In genomic region chr4:86613734-86614133, GRCh38 we compare ENCODE assay signal across 25 cellular contexts. TPM values are rescaled to one million over a fixed set of nuclear protein-coding genes. Genes with fewer than 3 reads are reported as not detected.
DNase-seq lines count a peak whose midpoint lies in the region; ATAC-seq, FAIRE-seq and TF ChIP-seq lines count a peak whose summit lies in the region.
"Had no signal": no experiment of that assay in that cellular context is flagged by ENCODE, and none has a peak within 500 bp of the region (broad histone marks: within the 10 kb centered on the region; RNA-seq: fewer than 3 reads in every experiment).

No MANE protein-coding gene starts in this region.

- no TSS peak for BruUV-seq in HepG2 (replicated peaks; lab: Mats Ljungman, UMichigan)

- intact Hi-C loops in HepG2 (cut with micrococcal nuclease; ENCODE audit: unreplicated experiment) = no loop called here
- intact Hi-C loops in right lobe of liver (cut with DNase I) = no loop called here

- H3K27me3 Mint-ChIP-seq in nephron progenitor cell (ENCODE audit: low read depth, poor library complexity) = no peaks in the 10 kb centered on the region

- H3K9me3 ChIP-seq in HepG2 (ENCODE audit: low read length) = no peaks in the 10 kb centered on the region
- H3K9me3 ChIP-seq in right lobe of liver = no peaks in the 10 kb centered on the region
- H3K9me3 ChIP-seq: HAP-1 had no signal

- no peaks in the 10 kb centered on the region for H3K27me3 ChIP-seq in HepG2 (ENCODE audit: control insufficient read depth in 1 of 2, insufficient read depth in 2 of 2, low read length in 2 of 2)
- no peaks in the 10 kb centered on the region for H3K27me3 ChIP-seq in right lobe of liver

- 24% methylated on average over 2 of the region's 2 CpGs for WGBS in HepG2 (ENCODE audit: low lambda C conversion rate)
- 56% methylated on average over 2 of the region's 2 CpGs for WGBS in right lobe of liver (ENCODE audit: insufficient coverage, low coverage, low lambda C conversion rate, missing lambda C conversion rate)

- H3K4me1 ChIP-seq in HepG2 (ENCODE audit: insufficient read depth, low read length) (no peaks in the 10 kb centered on the region), right lobe of liver (no peaks in the 10 kb centered on the region)
- H3K4me1 ChIP-seq: HAP-1 had no signal

- in situ Hi-C loops in HepG2 (cut with HindIII; ENCODE audit: extremely low pct_ligation_motif_present, low pct_unique_long_range_greater_than_20kb) (no loop called here), GM13976 (cut with MboI; ENCODE audit: low sequenced_read_pairs, unreplicated experiment) (no loop called here)

- H3K79me2 ChIP-seq in HepG2 (ENCODE audit: insufficient read depth, low read length) = no peaks in the 10 kb centered on the region

- H3K27ac ChIP-seq in HepG2 (ENCODE audit: extremely low read length, insufficient read depth, low read length) (no peak overlapping the region), right lobe of liver (no peak overlapping the region)

- no peak for DNase-seq in HepG2 (ENCODE audit: low spot score)
- no peak for DNase-seq in right lobe of liver
- DNase-seq in amniotic epithelial cell (ENCODE audit: low read depth) = peak; percentile 12
- no peak for DNase-seq in nephron progenitor cell
- no peak for DNase-seq in GM13976 (ENCODE audit: low spot score)
- DNase-seq: 8988T; ACHN; HFFc6; KBM-7; MV-4-11; NCI-H1105; NCI-H1436 treated with DMSO at 0.1 percent for 48 hours; NCI-H1930; NCI-H2107; NCI-H524; NCI-H748 treated with DMSO at 0.1 percent for 48 hours; NK-92 treated with Interleukin-12 subunit alpha and Interleukin-12 subunit beta, amount 100 ng/mL, for 24 hours; SHP77 treated with DMSO at 0.1 percent for 48 hours had no signal

- H2AFZ ChIP-seq in HepG2 (ENCODE audit: low read length) = no peak overlapping the region
- H2AFZ ChIP-seq: GM23338 had no signal

- TF ChIP-seq RAD21 in HepG2 (CRISPR knock-in tag; IDR thresholded peaks at IDR 0.05) = no peak

- no peak for TF ChIP-seq CTCF in HepG2 (CRISPR knock-in tag; IDR thresholded peaks at IDR 0.05)
- TF ChIP-seq CTCF in right lobe of liver (IDR thresholded peaks at IDR 0.05) = no peak
- TF ChIP-seq CTCF in nephron progenitor cell (IDR thresholded peaks at IDR 0.05) = no peak
- TF ChIP-seq CTCF in GM13976 (IDR thresholded peaks at IDR 0.05; ENCODE audit: borderline replicate concordance, control extremely low read depth, extremely low read depth, insufficient read depth, missing control alignments) = no peak

- FAIRE-seq in HepG2 (lab: Jason Lieb, UNC) = no peak

- CTCF ChIA-PET in HepG2 (lab: Yijun Ruan, JAX; ENCODE audit: low intra/inter-chr PET ratio, low total read pairs) = no interaction called here

- TF ChIP-seq EP300 in HepG2 (IDR thresholded peaks at IDR 0.05; ENCODE audit: low read depth in 2 of 2, low read length in 2 of 2) (no peak), HepG2 (CRISPR knock-in tag; IDR thresholded peaks at IDR 0.05; ENCODE audit: borderline replicate concordance) (no peak)

- H3K4me2 ChIP-seq in HepG2 (ENCODE audit: low read depth, low read length) = no peak overlapping the region
- H3K4me2 ChIP-seq: GM23338 had no signal

- H3K36me3 Mint-ChIP-seq in nephron progenitor cell (ENCODE audit: low read depth) = peaks cover 65% of the 10 kb centered on the region

- POLR2A ChIA-PET in HepG2 (lab: Yijun Ruan, JAX) = no interaction called here

- H3K9me3 Mint-ChIP-seq in nephron progenitor cell = peaks cover 25% of the 10 kb centered on the region

- no peaks in the 10 kb centered on the region for H3K36me3 ChIP-seq in HepG2 (replicated peaks in 1 of 2; ENCODE audit: control insufficient read depth in 1 of 2, insufficient read depth in 2 of 2, low read length in 2 of 2)
- H3K36me3 ChIP-seq in right lobe of liver = no peaks in the 10 kb centered on the region
- H3K36me3 ChIP-seq: HAP-1 had no signal

- peaks cover 16% of the 10 kb centered on the region for H3K4me1 Mint-ChIP-seq in nephron progenitor cell

- TF ChIP-seq POLR2A in HepG2 (IDR thresholded peaks at IDR 0.05; ENCODE audit: insufficient read depth in 1 of 2, low read depth in 2 of 2, low read length in 2 of 2) (no peak), right lobe of liver (IDR thresholded peaks at IDR 0.05) (no peak)

- H4K20me1 ChIP-seq in HepG2 (ENCODE audit: insufficient read depth, low read length) = no peaks in the 10 kb centered on the region

- H3K4me3 Mint-ChIP-seq in nephron progenitor cell = no peak overlapping the region
- H3K4me3 Mint-ChIP-seq: GM23338, HFFc6 had no signal

- peak overlapping the region; percentile 73 for H3K27ac Mint-ChIP-seq in nephron progenitor cell
- H3K27ac Mint-ChIP-seq: GM23338, HFFc6 had no signal

- no peak for ATAC-seq in HepG2
- no peak for ATAC-seq in right lobe of liver
- ATAC-seq in HG03039 (IDR thresholded peaks at IDR 0.05; ENCODE audit: unreplicated experiment) = no peak
- no peak for ATAC-seq in HG03342 (IDR thresholded peaks at IDR 0.05; ENCODE audit: unreplicated experiment)
- no peak for ATAC-seq in GM21447 (IDR thresholded peaks at IDR 0.05; ENCODE audit: unreplicated experiment)
- ATAC-seq: GM23338, Panc1 had no signal

- H3K9ac ChIP-seq in HepG2 (ENCODE audit: insufficient read depth, low read depth, low read length) = no peak overlapping the region

- H3K4me3 ChIP-seq in HepG2 (replicated peaks in 1 of 3; ENCODE audit: insufficient read depth in 1 of 3, low read depth in 2 of 3, low read length in 3 of 3) (no peak overlapping the region), right lobe of liver (no peak overlapping the region)
- H3K4me3 ChIP-seq: GM23338, HAP-1 had no signal

TF ChIP-seq in HepG2, 621 proteins besides CTCF, POLR2A, EP300 and RAD21:
- TF ChIP-seq GATAD2A (CRISPR knock-in tag; IDR thresholded peaks at IDR 0.05) (no peak), CEBPB (IDR thresholded peaks at IDR 0.05; ENCODE audit: borderline replicate concordance, low read depth, low read length) (0 out of 2 replicates have a peak, but pooled peaks have one; percentile 34)

RNA-seq across cellular contexts. Expression of gene PTPN13, which starts 19.6 kb away (rescaled TPM):
- not detected in 2 replicates for total RNA-seq in HepG2 (2016; rRNA removed; fragmentation: Illumina TruSeq; extraction: Trizol)
- not detected in 2 replicates for total RNA-seq in HepG2 (2016; cell fraction: cytosol; rRNA removed; fragmentation: Illumina TruSeq; extraction: Trizol; ENCODE audit: low read depth)
- total RNA-seq in HepG2 (2016; cell fraction: insoluble cytoplasmic fraction; rRNA removed; fragmentation: Illumina TruSeq; extraction: Trizol) = not detected in 2 replicates
- not detected in 2 replicates for total RNA-seq in HepG2 (2016; cell fraction: membrane; rRNA removed; fragmentation: Illumina TruSeq; extraction: Trizol)
- total RNA-seq in HepG2 (2016; cell fraction: nucleus; rRNA removed; fragmentation: Illumina TruSeq; extraction: Trizol) = not detected in 2 replicates
- not detected in 2 replicates for polyA plus RNA-seq in HepG2 (2011; rRNA removed)
- under 0.01 TPM in 1 of 2 replicates, not detected in the other for polyA plus RNA-seq in HepG2 (2011; cell fraction: cytosol; rRNA removed)
- polyA plus RNA-seq in HepG2 (2011; cell fraction: nucleus; rRNA removed) = 0.02 TPM in 1 of 2 replicates, not detected in the other
- polyA plus RNA-seq in HepG2 (2012) = not detected in 2 replicates
- not detected in 2 replicates for polyA plus RNA-seq in HepG2 (2016; cell fraction: cytosol; fragmentation: Illumina TruSeq; extraction: Trizol; ENCODE audit: low read depth)
- polyA plus RNA-seq in HepG2 (2016; cell fraction: insoluble cytoplasmic fraction; fragmentation: Illumina TruSeq; extraction: Trizol; ENCODE audit: low read depth) = not detected in 2 replicates
- polyA plus RNA-seq in HepG2 (2016; cell fraction: membrane; fragmentation: Illumina TruSeq; extraction: Trizol; ENCODE audit: low read depth) = not detected in 2 replicates
- polyA plus RNA-seq in HepG2 (2016; cell fraction: nucleus; fragmentation: Illumina TruSeq; extraction: Trizol; ENCODE audit: insufficient read depth, low read depth) = not detected in 2 replicates
- 8.6 TPM in 1 of 2 replicates, not detected in the other for polyA minus RNA-seq in HepG2 (2011; rRNA and poly(A)+ RNA removed; ENCODE audit: low replicate concordance)
- polyA minus RNA-seq in HepG2 (2011; cell fraction: cytosol; rRNA and poly(A)+ RNA removed) = not detected in 2 replicates
- not detected in 2 replicates for polyA minus RNA-seq in HepG2 (2011; cell fraction: nucleus; rRNA and poly(A)+ RNA removed)
- 1 to 10 TPM in 3 of 6 experiments, under 1 TPM in 3; 0.73 to 2.2 (median 1.0) TPM for total RNA-seq in right lobe of liver
- total RNA-seq: LHCN-M2 had no signal
